Comparison of ENCODE assay signal across 38 cellular contexts in genomic region chr19:46326608-46327007, GRCh38. TPM values are rescaled to one million over a fixed set of nuclear protein-coding genes. Genes with fewer than 3 reads are reported as not detected.
"Had no signal": no experiment of that assay in that cellular context is flagged by ENCODE, and none has a peak within 500 bp of the region (broad histone marks: within the 10 kb centered on the region; RNA-seq: fewer than 3 reads in every experiment).

No MANE protein-coding gene starts in this region.

- H3K36me3 ChIP-seq: MG63 had no signal

- DNase-seq: Karpas-422, Kasumi-1, MG63, MM.1S, MV-4-11, NCI-H1048, NCI-H1092, NCI-H1092 treated with DMSO at 0.1 percent for 48 hours, NCI-H1105, NCI-H1105 treated with DMSO at 0.1 percent for 48 hours, NCI-H1417, NCI-H1417 treated with DMSO at 0.1 percent for 48 hours, NCI-H1436, NCI-H1436 treated with DMSO at 0.1 percent for 48 hours, NCI-H146, NCI-H1694, NCI-H1694 treated with DMSO at 0.1 percent for 48 hours, NCI-H187, NCI-H187 treated with DMSO at 0.1 percent for 48 hours, NCI-H1930, NCI-H2029, NCI-H2029 treated with DMSO at 0.1 percent for 48 hours, NCI-H2081, NCI-H2081 treated with DMSO at 0.1 percent for 48 hours, NCI-H2107, NCI-H2171, NCI-H2171 treated with DMSO at 0.1 percent for 48 hours, NCI-H2227 treated with DMSO at 0.1 percent for 48 hours, NCI-H226, NCI-H345, NCI-H446, NCI-H446 treated with DMSO at 0.1 percent for 48 hours, NCI-H510A had no signal

- H3K9ac ChIP-seq: KMS-11 had no signal

- H3K27me3 ChIP-seq: MG63 had no signal

- H3K4me3 ChIP-seq: MG63 had no signal

- H3K4me2 ChIP-seq: KMS-11 had no signal

- H3K27ac ChIP-seq: KMS-11 had no signal

RNA-seq across cellular contexts. Expression of gene HIF3A, which starts 29.8 kb away (rescaled TPM):
- total RNA-seq: LHCN-M2, M059J, MCF 10A, NCI-H460 had no signal
